13 cellular contexts compared by ENCODE assay signal in genomic region chr2:69464575-69464974, GRCh38. TPM values are rescaled to one million over a fixed set of nuclear protein-coding genes. Genes with fewer than 3 reads are reported as not detected.
A peak's percentile ranks its signal among the peaks of the same experiment; 100 is the strongest.
DNase-seq lines count a peak whose midpoint lies in the region; ATAC-seq and TF ChIP-seq lines count a peak whose summit lies in the region.
"Had no signal": no experiment of that assay in that cellular context is flagged by ENCODE, and none has a peak within 500 bp of the region (broad histone marks: within the 10 kb centered on the region; RNA-seq: fewer than 3 reads in every experiment).

No MANE protein-coding gene starts in this region.

- H3K27me3 Mint-ChIP-seq in nephron (ENCODE audit: low read depth) = no peaks in the 10 kb centered on the region
- H3K27me3 Mint-ChIP-seq: activated naive CD8-positive, alpha-beta T cell treated with anti-CD3 and anti-CD28 coated beads, Interleukin-2, amount 50 U/mL, for 24 hours; effector memory CD8-positive, alpha-beta T cell had no signal

- H3K4me1 Mint-ChIP-seq in nephron = no peaks in the 10 kb centered on the region

- intact Hi-C loops in esophagus squamous epithelium (cut with DNase I) = no loop called here

- no peak overlapping the region for H3K4me3 Mint-ChIP-seq in nephron
- H3K4me3 Mint-ChIP-seq: activated naive CD8-positive, alpha-beta T cell treated with anti-CD3 and anti-CD28 coated beads, Interleukin-2, amount 50 U/mL, for 24 hours; CD8-positive, alpha-beta T cell; effector memory CD8-positive, alpha-beta T cell had no signal

- TF ChIP-seq CTCF in AG09309 (IDR thresholded peaks at IDR 0.05; ENCODE audit: control insufficient read depth, insufficient read depth, low read depth, low read length, missing control alignments) (no peak), esophagus squamous epithelium (IDR thresholded peaks at IDR 0.05) (peak in 2 of 6 experiments; percentile 23 to 41), nephron (IDR thresholded peaks at IDR 0.05; ENCODE audit: unreplicated experiment in 3 of 3) (no peak)

- H3K27ac ChIP-seq in esophagus squamous epithelium = peak overlapping the region; percentile 38 to 75 (median 56)

- H3K36me3 Mint-ChIP-seq in nephron (ENCODE audit: low read depth) = peaks cover 39% of the 10 kb centered on the region

- H3K4me3 ChIP-seq in AG09309 (ENCODE audit: control insufficient read depth, low read depth, low read length) (no peak overlapping the region), esophagus squamous epithelium (no peak overlapping the region)

- no peak for ATAC-seq in GM18907 (IDR thresholded peaks at IDR 0.05; ENCODE audit: unreplicated experiment)
- ATAC-seq: activated naive CD8-positive, alpha-beta T cell treated with anti-CD3 and anti-CD28 coated beads, Interleukin-2, amount 50 U/mL, for 24 hours; CD8-positive, alpha-beta T cell; effector memory CD8-positive, alpha-beta T cell had no signal

- H3K36me3 ChIP-seq in esophagus squamous epithelium = peaks cover 0 to 18% (median 0%) of the 10 kb centered on the region in 3 donors

- H3K27ac Mint-ChIP-seq in nephron = peak overlapping the region in 2 of 3 experiments; percentile 51 to 55
- H3K27ac Mint-ChIP-seq: activated naive CD8-positive, alpha-beta T cell treated with anti-CD3 and anti-CD28 coated beads, Interleukin-2, amount 50 U/mL, for 24 hours had no signal

- TF ChIP-seq POLR2A in esophagus squamous epithelium (IDR thresholded peaks at IDR 0.05) = no peak

- no peaks in the 10 kb centered on the region for H3K27me3 ChIP-seq in esophagus squamous epithelium

- no peaks in the 10 kb centered on the region for H3K9me3 ChIP-seq in esophagus squamous epithelium

- H3K4me1 ChIP-seq in esophagus squamous epithelium = peaks cover 0 to 21% (median 5%) of the 10 kb centered on the region in 3 donors

- H3K9me3 Mint-ChIP-seq in nephron = no peaks in the 10 kb centered on the region
- H3K9me3 Mint-ChIP-seq: CD8-positive, alpha-beta T cell; effector memory CD8-positive, alpha-beta T cell had no signal

- 23 to 36% methylated on average over 3 of the region's 3 CpGs for WGBS in esophagus squamous epithelium, 2 donors

- DNase-seq in AG09309 (ENCODE audit: low read depth) (peak; percentile 4), NCI-H1694 (lab: John Stamatoyannopoulos, UW) (peak; percentile 91), esophagus squamous epithelium (lab: John Stamatoyannopoulos, UW) (peak; percentile 6), kidney tubule cell (ENCODE audit: low spot score) (no peak), COLO668 (lab: John Stamatoyannopoulos, UW; ENCODE audit: unreplicated experiment) (no peak)
- no peak for DNase-seq in central memory CD4-positive, alpha-beta T cell
- DNase-seq: activated naive CD8-positive, alpha-beta T cell treated with anti-CD3 and anti-CD28 coated beads, Interleukin-2, amount 50 U/mL, for 24 hours; CD8-positive, alpha-beta T cell; effector memory CD8-positive, alpha-beta T cell; stimulated activated naive CD4-positive, alpha-beta T cell treated with Interleukin-2 at 50 U/mL for 16 hours; SW 1271 had no signal

RNA-seq across cellular contexts. Expression of gene NFU1, which starts 27.3 kb away (rescaled TPM):
- 10 to 100 TPM; 17.4 to 26.2 (median 23.5) TPM for total RNA-seq in esophagus squamous epithelium

Comparison
In these comparisons a context has a peak if more than half of its experiments do, and no peak if none do; other contexts are left out.
1. DNase-seq: peak in AG09309 (single experiment), NCI-H1694 (single experiment) and esophagus squamous epithelium (single experiment); none in central memory CD4-positive, alpha-beta T cell (single experiment), kidney tubule cell (single experiment) and COLO668 (single experiment).